ENCODE assay signal across 30 cellular contexts in the genomic region with DNA sequence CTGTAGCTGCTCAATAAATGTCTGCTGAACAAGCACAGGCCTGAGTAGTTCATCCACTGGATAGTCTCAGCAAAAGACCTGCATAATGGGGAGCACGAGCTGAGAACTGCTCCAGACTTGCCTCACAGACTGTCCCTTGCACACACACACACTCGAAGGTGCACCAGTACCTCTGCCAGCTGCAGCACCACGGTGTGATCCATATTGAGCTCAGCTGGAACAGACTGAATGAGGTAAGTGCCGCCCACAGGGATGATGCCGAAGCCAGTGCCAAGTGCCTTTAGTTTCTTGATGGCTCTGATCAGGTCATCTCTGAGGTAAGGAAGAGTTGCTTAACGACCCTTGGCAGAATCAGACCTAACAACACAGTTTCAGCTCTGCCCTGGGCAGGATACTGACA. TPM values are rescaled to one million over a fixed set of nuclear protein-coding genes. Genes with fewer than 3 reads are reported as not detected.
DNase-seq lines count a peak whose midpoint lies in the region; ATAC-seq and TF ChIP-seq lines count a peak whose summit lies in the region.
"Had no signal": no experiment of that assay in that cellular context is flagged by ENCODE, and none has a peak within 500 bp of the region (broad histone marks: within the 10 kb centered on the region; RNA-seq: fewer than 3 reads in every experiment).

No MANE protein-coding gene starts in this region.

- H3K9me3 Mint-ChIP-seq in activated naive CD8-positive, alpha-beta T cell treated with anti-CD3 and anti-CD28 coated beads, Interleukin-2, amount 50 U/mL, for 24 hours, result no peaks in the 10 kb centered on the region
- no peaks in the 10 kb centered on the region for H3K9me3 Mint-ChIP-seq in activated naive CD8-positive, alpha-beta T cell treated with anti-CD3 and anti-CD28 coated beads for 36 hours
- H3K9me3 Mint-ChIP-seq: activated naive CD8-positive, alpha-beta T cell treated with anti-CD3 and anti-CD28 coated beads, Interleukin-2, amount 10 ng/mL, durations not matched to agents 7 days and 5 days; stimulated activated naive CD8-positive, alpha-beta T cell treated with anti-CD3 and anti-CD28 coated beads, Interleukin-15, Interleukin-2, amounts not matched to agents 100 ng/mL and 50 ng/mL, for 24 hours; T-helper 1 cell treated with Interleukin-12 subunit alpha and Interleukin-12 subunit beta and Interleukin-4 antibody, amounts not matched to agents 30 μg/mL and 1 μg/mL, for 36 hours had no signal

- peaks cover 4% of the 10 kb centered on the region for H3K79me2 ChIP-seq in osteoblast (ENCODE audit: insufficient read depth, low read length)

- no peaks in the 10 kb centered on the region for H3K27me3 ChIP-seq in osteoblast (ENCODE audit: insufficient read depth, low read length)
- H3K27me3 ChIP-seq: Peyer's patch, SJSA1, thyroid gland had no signal

- no peaks in the 10 kb centered on the region for H3K27me3 Mint-ChIP-seq in activated naive CD8-positive, alpha-beta T cell treated with anti-CD3 and anti-CD28 coated beads, Interleukin-2, amount 50 U/mL, for 24 hours
- H3K27me3 Mint-ChIP-seq in activated naive CD8-positive, alpha-beta T cell treated with anti-CD3 and anti-CD28 coated beads for 36 hours, result no peaks in the 10 kb centered on the region
- H3K27me3 Mint-ChIP-seq: activated CD4-positive, alpha-beta T cell treated with anti-CD3 and anti-CD28 coated beads for 36 hours; activated naive CD8-positive, alpha-beta T cell treated with anti-CD3 and anti-CD28 coated beads, Interleukin-2, amount 10 ng/mL, durations not matched to agents 7 days and 5 days; stimulated activated naive CD8-positive, alpha-beta T cell treated with anti-CD3 and anti-CD28 coated beads, Interleukin-15, Interleukin-2, amounts not matched to agents 100 ng/mL and 50 ng/mL, for 24 hours had no signal

- H3K4me3 ChIP-seq in osteoblast (ENCODE audit: insufficient read depth, low read length), result no peak overlapping the region
- H3K4me3 ChIP-seq: HAP-1, lung, Peyer's patch, SJSA1, thyroid gland had no signal

- H3K4me1 Mint-ChIP-seq in activated naive CD8-positive, alpha-beta T cell treated with anti-CD3 and anti-CD28 coated beads, Interleukin-2, amount 50 U/mL, for 24 hours, result peaks cover 2% of the 10 kb centered on the region
- peaks cover 2% of the 10 kb centered on the region for H3K4me1 Mint-ChIP-seq in activated naive CD8-positive, alpha-beta T cell treated with anti-CD3 and anti-CD28 coated beads for 36 hours
- H3K4me1 Mint-ChIP-seq: activated CD4-positive, alpha-beta T cell treated with anti-CD3 and anti-CD28 coated beads for 36 hours; activated naive CD8-positive, alpha-beta T cell treated with anti-CD3 and anti-CD28 coated beads, Interleukin-2, amount 10 ng/mL, durations not matched to agents 7 days and 5 days had no signal

- no peak for ATAC-seq in activated naive CD8-positive, alpha-beta T cell treated with anti-CD3 and anti-CD28 coated beads, Interleukin-2, amount 50 U/mL, for 24 hours
- no peak for ATAC-seq in HG02852 (IDR thresholded peaks at IDR 0.05; ENCODE audit: unreplicated experiment)
- ATAC-seq: activated CD4-positive, alpha-beta T cell treated with anti-CD3 and anti-CD28 coated beads for 36 hours; right cardiac atrium had no signal

- CTCF ChIA-PET in RWPE1 (lab: Yijun Ruan, JAX), result interaction anchor here (1.0 kb wide), 2 partner anchors 98 to 100 kb away, joined by 3 read pairs; no protein-coding TSS in a partner anchor

- peak overlapping the region; percentile 27 for H3K27ac Mint-ChIP-seq in activated naive CD8-positive, alpha-beta T cell treated with anti-CD3 and anti-CD28 coated beads, Interleukin-2, amount 50 U/mL, for 24 hours
- H3K27ac Mint-ChIP-seq in activated naive CD8-positive, alpha-beta T cell treated with anti-CD3 and anti-CD28 coated beads for 36 hours, result no peak overlapping the region
- H3K27ac Mint-ChIP-seq: activated CD4-positive, alpha-beta T cell treated with anti-CD3 and anti-CD28 coated beads for 36 hours; activated naive CD8-positive, alpha-beta T cell treated with anti-CD3 and anti-CD28 coated beads, Interleukin-2, amount 10 ng/mL, durations not matched to agents 7 days and 5 days; stimulated activated naive CD8-positive, alpha-beta T cell treated with anti-CD3 and anti-CD28 coated beads, Interleukin-15, Interleukin-2, amounts not matched to agents 100 ng/mL and 50 ng/mL, for 24 hours; T-helper 1 cell treated with Interleukin-12 subunit alpha and Interleukin-12 subunit beta and Interleukin-4 antibody, amounts not matched to agents 30 μg/mL and 1 μg/mL, for 36 hours had no signal

- no peak for TF ChIP-seq CTCF in RWPE1 (conservative IDR thresholded peaks at IDR 0.05; ENCODE audit: low read depth)
- TF ChIP-seq CTCF in osteoblast (IDR thresholded peaks at IDR 0.05; ENCODE audit: extremely low read depth, low read depth, low read length), result no peak

- peaks cover 4% of the 10 kb centered on the region for H3K4me1 ChIP-seq in osteoblast (ENCODE audit: insufficient read depth, low read length)
- H3K4me1 ChIP-seq: HAP-1, Peyer's patch, SJSA1, thyroid gland had no signal

- H2AFZ ChIP-seq in osteoblast (ENCODE audit: low read length), result no peak overlapping the region

- H3K27ac ChIP-seq in RWPE1 (peak overlapping the region; percentile 47), osteoblast (ENCODE audit: low read depth, low read length) (no peak overlapping the region)
- H3K27ac ChIP-seq: HL-60, Peyer's patch, SJSA1, thyroid gland had no signal

- no peaks in the 10 kb centered on the region for H3K9me3 ChIP-seq in osteoblast (ENCODE audit: low read depth, low read length)
- H3K9me3 ChIP-seq: HAP-1, Peyer's patch, SJSA1, thyroid gland had no signal

- no peak for DNase-seq in activated naive CD8-positive, alpha-beta T cell treated with anti-CD3 and anti-CD28 coated beads, Interleukin-2, amount 50 U/mL, for 24 hours
- DNase-seq in activated naive CD8-positive, alpha-beta T cell treated with anti-CD3 and anti-CD28 coated beads for 36 hours, result no peak
- DNase-seq in RWPE1 (ENCODE audit: low spot score) (no peak), osteoblast (ENCODE audit: insufficient read length, low spot score, missing footprints) (peak; percentile 22), activated gamma-delta T cell (lab: John Stamatoyannopoulos, UW) (no peak)
- DNase-seq: ACHN; activated CD4-positive, alpha-beta T cell treated with anti-CD3 and anti-CD28 coated beads for 36 hours; activated naive CD8-positive, alpha-beta T cell treated with anti-CD3 and anti-CD28 coated beads, Interleukin-2, amount 10 ng/mL, durations not matched to agents 7 days and 5 days; COR-L47; DMS79; GF-D8; NCI-H1092; NCI-H187; NCI-H526; Peyer's patch; right cardiac atrium; stimulated activated CD4-positive, alpha-beta T cell treated with anti-CD3 and anti-CD28 coated beads, Interleukin-12 subunit alpha, Interleukin-12 subunit beta, amount 100 ng/mL, for 4 hours; stimulated activated CD4-positive, alpha-beta T cell treated with anti-CD3 and anti-CD28 coated beads, Interleukin-4, amount 100 ng/mL, for 24 hours; thyroid gland had no signal

- H3K4me3 Mint-ChIP-seq in activated naive CD8-positive, alpha-beta T cell treated with anti-CD3 and anti-CD28 coated beads, Interleukin-2, amount 50 U/mL, for 24 hours, result no peak overlapping the region
- H3K4me3 Mint-ChIP-seq in activated naive CD8-positive, alpha-beta T cell treated with anti-CD3 and anti-CD28 coated beads for 36 hours, result no peak overlapping the region
- H3K4me3 Mint-ChIP-seq: activated CD4-positive, alpha-beta T cell treated with anti-CD3 and anti-CD28 coated beads for 36 hours; activated naive CD8-positive, alpha-beta T cell treated with anti-CD3 and anti-CD28 coated beads, Interleukin-2, amount 10 ng/mL, durations not matched to agents 7 days and 5 days; stimulated activated naive CD8-positive, alpha-beta T cell treated with anti-CD3 and anti-CD28 coated beads, Interleukin-15, Interleukin-2, amounts not matched to agents 100 ng/mL and 50 ng/mL, for 24 hours; T-helper 1 cell treated with Interleukin-12 subunit alpha and Interleukin-12 subunit beta and Interleukin-4 antibody, amounts not matched to agents 30 μg/mL and 1 μg/mL, for 36 hours had no signal

- no peak overlapping the region for H3K4me2 ChIP-seq in osteoblast (ENCODE audit: insufficient read depth, low read length)

- peaks cover 50% of the 10 kb centered on the region for H3K36me3 Mint-ChIP-seq in activated naive CD8-positive, alpha-beta T cell treated with anti-CD3 and anti-CD28 coated beads, Interleukin-2, amount 50 U/mL, for 24 hours (ENCODE audit: low read depth)
- H3K36me3 Mint-ChIP-seq in activated naive CD8-positive, alpha-beta T cell treated with anti-CD3 and anti-CD28 coated beads for 36 hours, result peaks cover 38% of the 10 kb centered on the region

- POLR2A ChIA-PET in RWPE1 (lab: Yijun Ruan, JAX; ENCODE audit: low non-redundant PET), result interaction anchor here (0.6 kb wide), 1 partner anchor 18 kb away, joined by 3 read pairs; no protein-coding TSS in a partner anchor

- peaks cover 14% of the 10 kb centered on the region for H4K20me1 ChIP-seq in osteoblast (ENCODE audit: insufficient read depth, low read length)

- H3K36me3 ChIP-seq in osteoblast (ENCODE audit: insufficient read depth, low read length), result peaks cover 79% of the 10 kb centered on the region

RNA-seq across cellular contexts. Expression of gene SNF8, which starts 11.6 kb away (rescaled TPM):
- total RNA-seq in activated naive CD8-positive, alpha-beta T cell treated with anti-CD3 and anti-CD28 coated beads for 36 hours, result 100 to 1,000 TPM; 127 to 134 TPM
- total RNA-seq in osteoblast, result 63.7 and 72.5 TPM in 2 replicates

RNA-seq across cellular contexts. Expression of gene UBE2Z, which starts 24.8 kb away (rescaled TPM):
- total RNA-seq in activated naive CD8-positive, alpha-beta T cell treated with anti-CD3 and anti-CD28 coated beads for 36 hours, result 10 to 100 TPM; 80.4 to 81.2 TPM
- 91.3 and 98.8 TPM in 2 replicates for total RNA-seq in osteoblast

RNA-seq across cellular contexts. Expression of gene GIP, which starts 35.4 kb away (rescaled TPM):
- total RNA-seq in activated naive CD8-positive, alpha-beta T cell treated with anti-CD3 and anti-CD28 coated beads for 36 hours, result not detected
- total RNA-seq in osteoblast, result not detected in 2 replicates
- total RNA-seq: activated CD4-positive, alpha-beta T cell treated with anti-CD3 and anti-CD28 coated beads for 36 hours; activated CD8-positive, alpha-beta memory T cell treated with anti-CD3 and anti-CD28 coated beads for 36 hours; activated naive CD8-positive, alpha-beta T cell treated with anti-CD3 and anti-CD28 coated beads, Interleukin-2, amount 10 ng/mL, durations not matched to agents 7 days and 5 days; dermis microvascular lymphatic vessel endothelial cell; kidney epithelial cell; lung; mucosa of gallbladder; Peyer's patch; right cardiac atrium; SJSA1; thyroid gland had no signal

RNA-seq across cellular contexts. Expression of gene ATP5MC1, which starts 40.4 kb away (rescaled TPM):
- total RNA-seq in activated naive CD8-positive, alpha-beta T cell treated with anti-CD3 and anti-CD28 coated beads for 36 hours, result 100 to 1,000 TPM; 153 to 159 TPM
- total RNA-seq in osteoblast, result 17.4 and 21.7 TPM in 2 replicates
